Comparison of ENCODE assay signal across 13 cellular contexts in genomic region chr1:17635811-17636210, GRCh38.
DNase-seq lines count a peak whose midpoint lies in the region; ATAC-seq, FAIRE-seq and TF ChIP-seq lines count a peak whose summit lies in the region.
"Had no signal": no experiment of that assay in that cellular context is flagged by ENCODE, and none has a peak within 500 bp of the region (broad histone marks: within the 10 kb centered on the region; RNA-seq: fewer than 3 reads in every experiment).

No MANE protein-coding gene starts in this region.

- no peak overlapping the region for H3K27ac Mint-ChIP-seq in CD4-positive, CD25-positive, alpha-beta regulatory T cell

- intact Hi-C loops in pancreas (cut with DNase I), result no loop called here
- intact Hi-C loops in prostate gland (cut with DNase I), result no loop called here

- no peak overlapping the region for H3K4me3 ChIP-seq in CD4-positive, CD25-positive, alpha-beta regulatory T cell (ENCODE audit: low read depth, low read length)
- H3K4me3 ChIP-seq in gastroesophageal sphincter (no peak overlapping the region), pancreas (no peak overlapping the region), prostate gland (no peak overlapping the region)
- H3K4me3 ChIP-seq: psoas muscle had no signal

- H3K27me3 Mint-ChIP-seq in CD4-positive, CD25-positive, alpha-beta regulatory T cell, result no peaks in the 10 kb centered on the region

- no peaks in the 10 kb centered on the region for H3K36me3 ChIP-seq in CD4-positive, CD25-positive, alpha-beta regulatory T cell (ENCODE audit: control insufficient read depth, insufficient read depth, low read length)
- peaks cover 0 to 100% of the 10 kb centered on the region in 2 donors for H3K36me3 ChIP-seq in gastroesophageal sphincter
- peaks cover 14 to 98% (median 57%) of the 10 kb centered on the region in 3 donors for H3K36me3 ChIP-seq in pancreas
- peaks cover 5 to 9% of the 10 kb centered on the region in 2 donors for H3K36me3 ChIP-seq in prostate gland

- H3K4me3 Mint-ChIP-seq in CD4-positive, CD25-positive, alpha-beta regulatory T cell, result peak overlapping the region in 1 of 4 donors; percentile 23

- no peak for TF ChIP-seq CTCF in gastroesophageal sphincter (IDR thresholded peaks at IDR 0.05)
- no peak for TF ChIP-seq CTCF in pancreas (IDR thresholded peaks at IDR 0.05)
- TF ChIP-seq CTCF in prostate gland (IDR thresholded peaks at IDR 0.05), result no peak

- H3K27me3 ChIP-seq in CD4-positive, CD25-positive, alpha-beta regulatory T cell (ENCODE audit: control insufficient read depth, insufficient read depth, low read length), result no peaks in the 10 kb centered on the region
- no peaks in the 10 kb centered on the region for H3K27me3 ChIP-seq in gastroesophageal sphincter
- H3K27me3 ChIP-seq in pancreas, result no peaks in the 10 kb centered on the region
- no peaks in the 10 kb centered on the region for H3K27me3 ChIP-seq in prostate gland (replicated peaks; ENCODE audit: insufficient read depth)

- no peaks in the 10 kb centered on the region for H3K9me3 ChIP-seq in CD4-positive, CD25-positive, alpha-beta regulatory T cell (ENCODE audit: control insufficient read depth in 2 of 2, low read length in 2 of 2)
- H3K9me3 ChIP-seq in gastroesophageal sphincter (no peaks in the 10 kb centered on the region), pancreas (no peaks in the 10 kb centered on the region), prostate gland (no peaks in the 10 kb centered on the region)
- H3K9me3 ChIP-seq: psoas muscle had no signal

- no peaks in the 10 kb centered on the region for H3K4me1 Mint-ChIP-seq in CD4-positive, CD25-positive, alpha-beta regulatory T cell

- H3K27ac ChIP-seq in CD4-positive, CD25-positive, alpha-beta regulatory T cell (ENCODE audit: insufficient read depth, low read length, poor library complexity, severe bottlenecking), result no peak overlapping the region
- peak overlapping the region in 1 of 4 donors; percentile 72 for H3K27ac ChIP-seq in gastroesophageal sphincter
- no peak overlapping the region for H3K27ac ChIP-seq in pancreas
- no peak overlapping the region for H3K27ac ChIP-seq in prostate gland
- H3K27ac ChIP-seq: C4-2B, psoas muscle had no signal

- ATAC-seq in CD4-positive, CD25-positive, alpha-beta regulatory T cell (ENCODE audit: low read depth in 2 of 2), result peak; percentile 10 to 31
- peak; percentile 72 for ATAC-seq in gastroesophageal sphincter
- peak in 3 of 4 donors; percentile 3 to 61 (median 55) for ATAC-seq in pancreas
- ATAC-seq in HG02759 (IDR thresholded peaks at IDR 0.05; ENCODE audit: unreplicated experiment), result no peak
- ATAC-seq in GM18858 (IDR thresholded peaks at IDR 0.05; ENCODE audit: unreplicated experiment), result no peak
- ATAC-seq: Panc1, psoas muscle had no signal

- H3K4me1 ChIP-seq in CD4-positive, CD25-positive, alpha-beta regulatory T cell (ENCODE audit: control insufficient read depth, insufficient read depth, low read length, poor library complexity, severe bottlenecking), result no peaks in the 10 kb centered on the region
- H3K4me1 ChIP-seq in gastroesophageal sphincter, result peaks cover 0 to 21% (median 0%) of the 10 kb centered on the region in 3 donors
- H3K4me1 ChIP-seq in pancreas, result no peaks in the 10 kb centered on the region
- no peaks in the 10 kb centered on the region for H3K4me1 ChIP-seq in prostate gland (replicated peaks)

- peaks cover 0 to 2% (median 0%) of the 10 kb centered on the region in 7 donors for H3K9me3 Mint-ChIP-seq in CD4-positive, CD25-positive, alpha-beta regulatory T cell

- TF ChIP-seq POLR2A in gastroesophageal sphincter (IDR thresholded peaks at IDR 0.05), result no peak
- TF ChIP-seq POLR2A in prostate gland (IDR thresholded peaks at IDR 0.05), result no peak

- FAIRE-seq in pancreas (lab: Jason Lieb, UNC), result no peak
- FAIRE-seq: TTC549 had no signal

- WGBS in gastroesophageal sphincter (ENCODE audit: low coverage in 1 of 2), 2 donors, result 56 to 85% methylated on average over 3 of the region's 9 CpGs
- 85 to 91% methylated on average over 9 of the region's 9 CpGs for WGBS in pancreas, 2 donors
- 82% methylated on average over 9 of the region's 9 CpGs for WGBS in prostate gland

- no peak for DNase-seq in CD4-positive, CD25-positive, alpha-beta regulatory T cell
- DNase-seq in NOMO-1 treated with dmso at 0.1 percent for 144 hours (lab: John Stamatoyannopoulos, UW; ENCODE audit: unreplicated experiment) (peak; percentile 77), pancreas (peak in 1 of 6 donors; percentile 48), SK-N-DZ (ENCODE audit: low spot score) (no peak), prostate gland (ENCODE audit: low spot score) (no peak)
- DNase-seq: effector CD4-positive, alpha-beta T cell had no signal

- TF ChIP-seq EP300 in gastroesophageal sphincter (IDR thresholded peaks at IDR 0.05), result no peak

- no peaks in the 10 kb centered on the region for H3K36me3 Mint-ChIP-seq in CD4-positive, CD25-positive, alpha-beta regulatory T cell

Comparison
In these comparisons a context has a peak if more than half of its experiments do, and no peak if none do; other contexts are left out.
1. ATAC-seq: peak in CD4-positive, CD25-positive, alpha-beta regulatory T cell (2 of 2), gastroesophageal sphincter (single experiment) and pancreas (3 of 4); none in HG02759 (single experiment) and GM18858 (single experiment).